8 cellular contexts compared by ENCODE assay signal in the genomic region with DNA sequence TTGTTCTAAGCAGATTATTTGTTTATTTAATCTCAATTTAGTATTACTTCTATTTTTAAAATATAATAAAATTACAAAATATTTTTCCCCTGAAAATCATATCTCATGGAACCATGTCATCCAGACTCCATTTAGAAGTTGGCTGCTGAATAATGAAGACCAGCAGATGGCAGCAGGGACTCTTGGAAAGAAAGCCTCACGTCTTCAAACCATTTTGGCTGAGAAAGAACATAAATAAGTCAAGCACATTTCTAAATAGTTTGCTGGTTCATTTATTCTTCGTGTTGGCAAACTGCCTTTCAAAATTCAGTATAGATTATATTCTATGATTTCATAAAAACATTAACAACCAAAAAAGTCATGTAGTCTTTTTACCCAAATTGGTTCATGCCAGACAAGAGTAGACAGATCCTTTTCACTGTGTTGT.
DNase-seq lines count a peak whose midpoint lies in the region; ATAC-seq lines count a peak whose summit lies in the region.

No MANE protein-coding gene starts in this region.

- no peak overlapping the region for H3K9ac ChIP-seq in SK-N-MC (ENCODE audit: insufficient read length)

- no peak for ATAC-seq in GM18502 (IDR thresholded peaks at IDR 0.05; ENCODE audit: poor library complexity, unreplicated experiment)

- DNase-seq in stimulated activated CD4-positive, alpha-beta T cell treated with anti-CD3 and anti-CD28 coated beads, Interleukin-4, amount 100 ng/mL, for 24 hours = peak; percentile 30
- no peak for DNase-seq in stimulated activated CD4-positive, alpha-beta T cell treated with anti-CD3 and anti-CD28 coated beads, Interleukin-12 subunit alpha, Interleukin-12 subunit beta, amount 100 ng/mL, for 4 hours
- peak; percentile 38 for DNase-seq in MV-4-11 (lab: John Stamatoyannopoulos, UW)
- DNase-seq in SK-N-MC (ENCODE audit: low read depth, low spot score) = peak; percentile 22
- peak; percentile 5 for DNase-seq in epithelial cell of prostate (ENCODE audit: low read depth, low spot score)
- peak; percentile 79 for DNase-seq in myocyte (ENCODE audit: low read depth)
- DNase-seq in activated CD4-positive, CD25-positive, alpha-beta regulatory T cell (lab: John Stamatoyannopoulos, UW) = no peak

- no peaks in the 10 kb centered on the region for H3K36me3 ChIP-seq in SK-N-MC (ENCODE audit: insufficient read depth, low read length)

- no peak overlapping the region for H3K4me3 ChIP-seq in SK-N-MC

- H3K27ac ChIP-seq in SK-N-MC = no peak overlapping the region
- H3K27ac ChIP-seq in epithelial cell of prostate = no peak overlapping the region

- H3K9me3 ChIP-seq in SK-N-MC (ENCODE audit: low read depth, low read length) = no peaks in the 10 kb centered on the region

Comparison
In these comparisons a context has a peak if more than half of its experiments do, and no peak if none do; other contexts are left out.
1. DNase-seq: peak in stimulated activated CD4-positive, alpha-beta T cell treated with anti-CD3 and anti-CD28 coated beads, Interleukin-4, amount 100 ng/mL, for 24 hours (single experiment), MV-4-11 (single experiment), SK-N-MC (single experiment), epithelial cell of prostate (single experiment) and myocyte (single experiment); none in stimulated activated CD4-positive, alpha-beta T cell treated with anti-CD3 and anti-CD28 coated beads, Interleukin-12 subunit alpha, Interleukin-12 subunit beta, amount 100 ng/mL, for 4 hours (single experiment) and activated CD4-positive, CD25-positive, alpha-beta regulatory T cell (0 of 4).